ENCODE assay signal across 8 cellular contexts in genomic region chr12:55831407-55831880, GRCh38. TPM values are rescaled to one million over a fixed set of nuclear protein-coding genes. Genes with fewer than 3 reads are reported as not detected.
DNase-seq lines count a peak whose midpoint lies in the region; ATAC-seq and TF ChIP-seq lines count a peak whose summit lies in the region.

No MANE protein-coding gene starts in this region.

- no peak for ATAC-seq in WTC11

- POLR2A ChIA-PET in WTC11 (lab: Charles Lee), result interaction anchor here (1.4 to 3.3 kb wide), 5 partner anchors 14 to 96 kb away, joined by 3 to 64 read pairs (median 6); partner anchors contain the start of genes ORMDL2, PYM1 and SARNP

- TF ChIP-seq CTCF in WTC11 (IDR thresholded peaks at IDR 0.05) (no peak), glutamatergic neuron (IDR thresholded peaks at IDR 0.05; ENCODE audit: partially characterized antibody, unreplicated experiment) (no peak), retinal pigment epithelial cell (conservative IDR thresholded peaks at IDR 0.05; ENCODE audit: low read depth, low read length) (no peak)

- H3K9me3 Mint-ChIP-seq in WTC11 (no peaks in the 10 kb centered on the region), glutamatergic neuron (ENCODE audit: unreplicated experiment) (peaks cover 10% of the 10 kb centered on the region)

- H3K4me3 ChIP-seq in retinal pigment epithelial cell (ENCODE audit: low read length), result peak overlapping the region; percentile 93

- H3K4me1 Mint-ChIP-seq in WTC11 (peaks cover 31% of the 10 kb centered on the region), glutamatergic neuron (ENCODE audit: low read depth, unreplicated experiment) (peaks cover 15% of the 10 kb centered on the region)

- DNase-seq in ELF-1 (ENCODE audit: low read depth, low spot score), result peak; percentile 30
- DNase-seq in WTC11 (ENCODE audit: low spot score), result no peak
- no peak for DNase-seq in glutamatergic neuron
- DNase-seq in retinal pigment epithelial cell (ENCODE audit: low read depth), result no peak
- DNase-seq in cerebellar nuclear complex (lab: John Stamatoyannopoulos, UW), result no peak
- no peak for DNase-seq in NK-92 treated with Interleukin-12 subunit alpha and Interleukin-12 subunit beta, amount 100 ng/mL, for 24 hours (lab: John Stamatoyannopoulos, UW)
- no peak for DNase-seq in SIG-M5 (lab: John Stamatoyannopoulos, UW)
- no peak for DNase-seq in retina

- H3K27ac Mint-ChIP-seq in WTC11, result peak overlapping the region; percentile 57
- peak overlapping the region; percentile 87 for H3K27ac Mint-ChIP-seq in glutamatergic neuron (ENCODE audit: unreplicated experiment)

- CTCF ChIA-PET in WTC11 (lab: Charles Lee), result interaction anchor here (0.9 to 3.7 kb wide), 9 partner anchors 11 to 254 kb away, joined by 3 to 58 read pairs (median 15); partner anchors contain the start of genes DGKA, GDF11, MMP19 and ORMDL2

- H3K4me3 Mint-ChIP-seq in WTC11, result peak overlapping the region; percentile 97
- H3K4me3 Mint-ChIP-seq in glutamatergic neuron (ENCODE audit: unreplicated experiment), result peak overlapping the region; percentile 98

- H3K36me3 Mint-ChIP-seq in WTC11 (no peaks in the 10 kb centered on the region), glutamatergic neuron (ENCODE audit: unreplicated experiment) (no peaks in the 10 kb centered on the region)

- no peaks in the 10 kb centered on the region for H3K27me3 Mint-ChIP-seq in WTC11 (ENCODE audit: low read depth)
- H3K27me3 Mint-ChIP-seq in glutamatergic neuron (ENCODE audit: unreplicated experiment), result peaks cover 20% of the 10 kb centered on the region

TF ChIP-seq in WTC11, 78 proteins besides CTCF, POLR2A, EP300 and RAD21:
- TF ChIP-seq, protein P1, sequence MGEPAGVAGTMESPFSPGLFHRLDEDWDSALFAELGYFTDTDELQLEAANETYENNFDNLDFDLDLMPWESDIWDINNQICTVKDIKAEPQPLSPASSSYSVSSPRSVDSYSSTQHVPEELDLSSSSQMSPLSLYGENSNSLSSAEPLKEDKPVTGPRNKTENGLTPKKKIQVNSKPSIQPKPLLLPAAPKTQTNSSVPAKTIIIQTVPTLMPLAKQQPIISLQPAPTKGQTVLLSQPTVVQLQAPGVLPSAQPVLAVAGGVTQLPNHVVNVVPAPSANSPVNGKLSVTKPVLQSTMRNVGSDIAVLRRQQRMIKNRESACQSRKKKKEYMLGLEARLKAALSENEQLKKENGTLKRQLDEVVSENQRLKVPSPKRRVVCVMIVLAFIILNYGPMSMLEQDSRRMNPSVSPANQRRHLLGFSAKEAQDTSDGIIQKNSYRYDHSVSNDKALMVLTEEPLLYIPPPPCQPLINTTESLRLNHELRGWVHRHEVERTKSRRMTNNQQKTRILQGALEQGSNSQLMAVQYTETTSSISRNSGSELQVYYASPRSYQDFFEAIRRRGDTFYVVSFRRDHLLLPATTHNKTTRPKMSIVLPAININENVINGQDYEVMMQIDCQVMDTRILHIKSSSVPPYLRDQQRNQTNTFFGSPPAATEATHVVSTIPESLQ (CRISPR knock-in tag; IDR thresholded peaks at IDR 0.05), result no peak
- TF ChIP-seq GRHL2 (CRISPR knock-in tag; IDR thresholded peaks at IDR 0.05; ENCODE audit: insufficient replicate concordance, severe bottlenecking), result no peak
- TF ChIP-seq, protein P2, sequence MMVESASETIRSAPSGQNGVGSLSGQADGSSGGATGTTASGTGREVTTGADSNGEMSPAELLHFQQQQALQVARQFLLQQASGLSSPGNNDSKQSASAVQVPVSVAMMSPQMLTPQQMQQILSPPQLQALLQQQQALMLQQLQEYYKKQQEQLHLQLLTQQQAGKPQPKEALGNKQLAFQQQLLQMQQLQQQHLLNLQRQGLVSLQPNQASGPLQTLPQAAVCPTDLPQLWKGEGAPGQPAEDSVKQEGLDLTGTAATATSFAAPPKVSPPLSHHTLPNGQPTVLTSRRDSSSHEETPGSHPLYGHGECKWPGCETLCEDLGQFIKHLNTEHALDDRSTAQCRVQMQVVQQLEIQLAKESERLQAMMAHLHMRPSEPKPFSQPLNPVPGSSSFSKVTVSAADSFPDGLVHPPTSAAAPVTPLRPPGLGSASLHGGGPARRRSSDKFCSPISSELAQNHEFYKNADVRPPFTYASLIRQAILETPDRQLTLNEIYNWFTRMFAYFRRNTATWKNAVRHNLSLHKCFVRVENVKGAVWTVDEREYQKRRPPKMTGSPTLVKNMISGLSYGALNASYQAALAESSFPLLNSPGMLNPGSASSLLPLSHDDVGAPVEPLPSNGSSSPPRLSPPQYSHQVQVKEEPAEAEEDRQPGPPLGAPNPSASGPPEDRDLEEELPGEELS (CRISPR knock-in tag; IDR thresholded peaks at IDR 0.05), result no peak
- no peak for TF ChIP-seq JUN (CRISPR knock-in tag; IDR thresholded peaks at IDR 0.05)
- no peak for TF ChIP-seq HMGA2 (CRISPR knock-in tag; IDR thresholded peaks at IDR 0.05)
- no peak for TF ChIP-seq MLX (CRISPR knock-in tag; IDR thresholded peaks at IDR 0.05)
- no peak for TF ChIP-seq TEAD1 (CRISPR knock-in tag; IDR thresholded peaks at IDR 0.05)
- no peak for TF ChIP-seq ZNF396 (CRISPR knock-in tag; IDR thresholded peaks at IDR 0.05; ENCODE audit: borderline replicate concordance)
- TF ChIP-seq ZNF138 (CRISPR knock-in tag; conservative IDR thresholded peaks at IDR 0.05), result no peak
- no peak for TF ChIP-seq NFATC4 (CRISPR knock-in tag; IDR thresholded peaks at IDR 0.05)
- TF ChIP-seq IRF2 (CRISPR knock-in tag; IDR thresholded peaks at IDR 0.05; ENCODE audit: borderline replicate concordance, low read depth), result no peak
- TF ChIP-seq, protein P3, sequence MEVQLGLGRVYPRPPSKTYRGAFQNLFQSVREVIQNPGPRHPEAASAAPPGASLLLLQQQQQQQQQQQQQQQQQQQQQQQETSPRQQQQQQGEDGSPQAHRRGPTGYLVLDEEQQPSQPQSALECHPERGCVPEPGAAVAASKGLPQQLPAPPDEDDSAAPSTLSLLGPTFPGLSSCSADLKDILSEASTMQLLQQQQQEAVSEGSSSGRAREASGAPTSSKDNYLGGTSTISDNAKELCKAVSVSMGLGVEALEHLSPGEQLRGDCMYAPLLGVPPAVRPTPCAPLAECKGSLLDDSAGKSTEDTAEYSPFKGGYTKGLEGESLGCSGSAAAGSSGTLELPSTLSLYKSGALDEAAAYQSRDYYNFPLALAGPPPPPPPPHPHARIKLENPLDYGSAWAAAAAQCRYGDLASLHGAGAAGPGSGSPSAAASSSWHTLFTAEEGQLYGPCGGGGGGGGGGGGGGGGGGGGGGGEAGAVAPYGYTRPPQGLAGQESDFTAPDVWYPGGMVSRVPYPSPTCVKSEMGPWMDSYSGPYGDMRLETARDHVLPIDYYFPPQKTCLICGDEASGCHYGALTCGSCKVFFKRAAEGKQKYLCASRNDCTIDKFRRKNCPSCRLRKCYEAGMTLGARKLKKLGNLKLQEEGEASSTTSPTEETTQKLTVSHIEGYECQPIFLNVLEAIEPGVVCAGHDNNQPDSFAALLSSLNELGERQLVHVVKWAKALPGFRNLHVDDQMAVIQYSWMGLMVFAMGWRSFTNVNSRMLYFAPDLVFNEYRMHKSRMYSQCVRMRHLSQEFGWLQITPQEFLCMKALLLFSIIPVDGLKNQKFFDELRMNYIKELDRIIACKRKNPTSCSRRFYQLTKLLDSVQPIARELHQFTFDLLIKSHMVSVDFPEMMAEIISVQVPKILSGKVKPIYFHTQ (CRISPR knock-in tag; IDR thresholded peaks at IDR 0.05), result no peak
- TF ChIP-seq OVOL2 (CRISPR knock-in tag; IDR thresholded peaks at IDR 0.05; ENCODE audit: borderline replicate concordance), result no peak

RNA-seq across cellular contexts. Expression of gene DNAJC14, which starts 2.1 kb away (rescaled TPM):
- total RNA-seq in WTC11 (2021) (32.1 to 34.5 TPM (median 34.1 TPM) in 3 replicates), glutamatergic neuron (ENCODE audit: unreplicated experiment) (37.6 TPM)

RNA-seq across cellular contexts. Expression of gene MMP19, which starts 11.3 kb away (rescaled TPM):
- total RNA-seq in WTC11 (2021) (0.98 to 1.6 TPM (median 1.0 TPM) in 3 replicates), glutamatergic neuron (ENCODE audit: unreplicated experiment) (not detected)

RNA-seq across cellular contexts. Expression of gene ORMDL2, which starts 13.6 kb away (rescaled TPM):
- 32.9 to 37.9 TPM (median 34.8 TPM) in 3 replicates for total RNA-seq in WTC11 (2021)
- total RNA-seq in glutamatergic neuron (ENCODE audit: unreplicated experiment), result 47.6 TPM

RNA-seq across cellular contexts. Expression of gene SARNP, which starts 13.9 kb away (rescaled TPM):
- 98.3 to 102 TPM (median 100 TPM) in 3 replicates for total RNA-seq in WTC11 (2021)
- 98.7 TPM for total RNA-seq in glutamatergic neuron (ENCODE audit: unreplicated experiment)
